19 cellular contexts compared by ENCODE assay signal in the genomic region with DNA sequence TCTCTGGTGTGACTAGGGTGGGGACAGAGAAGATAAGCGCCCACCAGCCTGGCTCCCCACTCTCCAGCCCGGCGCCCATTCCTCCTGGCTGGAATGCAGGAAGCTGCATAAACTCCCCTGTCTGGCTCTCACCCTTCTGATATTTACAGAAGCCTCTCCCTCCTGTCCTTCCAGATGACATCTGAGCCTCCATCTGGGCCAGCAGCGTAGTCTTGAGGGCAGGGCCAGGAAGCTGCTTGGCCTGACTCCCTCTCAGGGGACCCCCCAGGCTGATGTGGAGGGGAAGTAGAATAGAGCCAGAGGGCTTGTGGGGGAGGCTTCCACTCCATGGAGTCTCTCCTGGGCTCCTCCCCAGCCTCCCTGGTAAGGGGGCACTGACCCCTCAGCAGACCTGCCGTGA. TPM values are rescaled to one million over a fixed set of nuclear protein-coding genes. Genes with fewer than 3 reads are reported as not detected.
DNase-seq lines count a peak whose midpoint lies in the region; ATAC-seq and TF ChIP-seq lines count a peak whose summit lies in the region.
"Had no signal": no experiment of that assay in that cellular context is flagged by ENCODE, and none has a peak within 500 bp of the region (broad histone marks: within the 10 kb centered on the region; RNA-seq: fewer than 3 reads in every experiment).

No MANE protein-coding gene starts in this region.

- no peak overlapping the region for H3K4me3 Mint-ChIP-seq in glutamatergic neuron (ENCODE audit: unreplicated experiment)
- no peak overlapping the region for H3K4me3 Mint-ChIP-seq in activated CD4-positive, alpha-beta memory T cell treated with anti-CD3 and anti-CD28 coated beads, Interleukin-2, amount 10 ng/mL, durations not matched to agents 7 days and 5 days
- H3K4me3 Mint-ChIP-seq: HFFc6, IgD-negative memory B cell had no signal

- H3K9me3 Mint-ChIP-seq in glutamatergic neuron (ENCODE audit: unreplicated experiment), result peaks cover 5% of the 10 kb centered on the region
- H3K9me3 Mint-ChIP-seq in activated CD4-positive, alpha-beta memory T cell treated with anti-CD3 and anti-CD28 coated beads, Interleukin-2, amount 10 ng/mL, durations not matched to agents 7 days and 5 days, result no peaks in the 10 kb centered on the region
- H3K9me3 Mint-ChIP-seq: HFFc6 had no signal

- peak overlapping the region; percentile 1 to 39 for H3K27ac ChIP-seq in mucosa of rectum (ENCODE audit: low read depth in 2 of 2, low read length in 2 of 2)

- POLR2A ChIA-PET in activated CD4-positive, alpha-beta memory T cell treated with anti-CD3 and anti-CD28 coated beads, Interleukin-2, amount 10 ng/mL, durations not matched to agents 7 days and 5 days (lab: Charles Lee), result no interaction called here

- DNase-seq in NCI-H2171 treated with DMSO at 0.1 percent for 48 hours (lab: John Stamatoyannopoulos, UW) (peak; percentile 57), NCI-H2171 (lab: John Stamatoyannopoulos, UW) (no peak), glutamatergic neuron (peak; percentile 58), NCI-H1105 treated with DMSO at 0.1 percent for 48 hours (lab: John Stamatoyannopoulos, UW) (no peak), G401 (ENCODE audit: low spot score) (no peak)
- DNase-seq in activated CD4-positive, alpha-beta memory T cell treated with anti-CD3 and anti-CD28 coated beads, Interleukin-2, amount 10 ng/mL, durations not matched to agents 7 days and 5 days, result no peak
- DNase-seq: DMS79, H7, HFFc6, NCI-H1694 treated with DMSO at 0.1 percent for 48 hours, NCI-H2081 treated with DMSO at 0.1 percent for 48 hours, NCI-H226, NCI-H510A treated with DMSO at 0.1 percent for 48 hours, OCI-M1, RPMI8226, SHP77 had no signal

- CTCF ChIA-PET in activated CD4-positive, alpha-beta memory T cell treated with anti-CD3 and anti-CD28 coated beads, Interleukin-2, amount 10 ng/mL, durations not matched to agents 7 days and 5 days (lab: Charles Lee), result no interaction called here

- H3K36me3 Mint-ChIP-seq in glutamatergic neuron (ENCODE audit: unreplicated experiment), result no peaks in the 10 kb centered on the region
- H3K36me3 Mint-ChIP-seq in activated CD4-positive, alpha-beta memory T cell treated with anti-CD3 and anti-CD28 coated beads, Interleukin-2, amount 10 ng/mL, durations not matched to agents 7 days and 5 days (ENCODE audit: low read depth), result no peaks in the 10 kb centered on the region
- H3K36me3 Mint-ChIP-seq: IgD-negative memory B cell had no signal

- H3K27me3 ChIP-seq in mucosa of rectum (ENCODE audit: control insufficient read depth in 2 of 2, insufficient read depth in 2 of 2, low read length in 2 of 2), result no peaks in the 10 kb centered on the region

- in situ Hi-C loops in G401 (cut with HindIII; ENCODE audit: low sequenced_read_pairs), result no loop called here

- H3K27ac Mint-ChIP-seq in glutamatergic neuron (ENCODE audit: unreplicated experiment), result no peak overlapping the region
- no peak overlapping the region for H3K27ac Mint-ChIP-seq in activated CD4-positive, alpha-beta memory T cell treated with anti-CD3 and anti-CD28 coated beads, Interleukin-2, amount 10 ng/mL, durations not matched to agents 7 days and 5 days
- H3K27ac Mint-ChIP-seq: HFFc6, IgD-negative memory B cell had no signal

- no peaks in the 10 kb centered on the region for H3K9me3 ChIP-seq in mucosa of rectum (ENCODE audit: control insufficient read depth in 2 of 2, low read length in 2 of 2)

- no peak for ATAC-seq in GM18519 (IDR thresholded peaks at IDR 0.05; ENCODE audit: low FRiP score, unreplicated experiment)

- peaks cover 12% of the 10 kb centered on the region for H3K27me3 Mint-ChIP-seq in glutamatergic neuron (ENCODE audit: unreplicated experiment)
- peaks cover 4% of the 10 kb centered on the region for H3K27me3 Mint-ChIP-seq in activated CD4-positive, alpha-beta memory T cell treated with anti-CD3 and anti-CD28 coated beads, Interleukin-2, amount 10 ng/mL, durations not matched to agents 7 days and 5 days

- peaks cover 33% of the 10 kb centered on the region for H3K4me1 Mint-ChIP-seq in glutamatergic neuron (ENCODE audit: low read depth, unreplicated experiment)
- no peaks in the 10 kb centered on the region for H3K4me1 Mint-ChIP-seq in activated CD4-positive, alpha-beta memory T cell treated with anti-CD3 and anti-CD28 coated beads, Interleukin-2, amount 10 ng/mL, durations not matched to agents 7 days and 5 days

- H3K4me3 ChIP-seq in mucosa of rectum (ENCODE audit: low read length in 2 of 2), result no peak overlapping the region

- H3K9ac ChIP-seq in mucosa of rectum (ENCODE audit: low read depth in 1 of 2, low read length in 2 of 2), result no peak overlapping the region

- H3K36me3 ChIP-seq in mucosa of rectum (ENCODE audit: control insufficient read depth in 2 of 2, insufficient read depth in 2 of 2, low read length in 2 of 2), result no peaks in the 10 kb centered on the region

- no peak for TF ChIP-seq CTCF in glutamatergic neuron (IDR thresholded peaks at IDR 0.05; ENCODE audit: partially characterized antibody, unreplicated experiment)

- peaks cover 7 to 10% of the 10 kb centered on the region in 2 donors for H3K4me1 ChIP-seq in mucosa of rectum (ENCODE audit: control insufficient read depth in 2 of 2, insufficient read depth in 2 of 2, low read length in 2 of 2)

RNA-seq across cellular contexts. Expression of a gene that starts 49.9 kb away (rescaled TPM):
- total RNA-seq in glutamatergic neuron (ENCODE audit: unreplicated experiment), result 180 TPM
- total RNA-seq in activated CD4-positive, alpha-beta memory T cell treated with anti-CD3 and anti-CD28 coated beads, Interleukin-2, amount 10 ng/mL, durations not matched to agents 7 days and 5 days, result not detected
- total RNA-seq in G401 (2014; rRNA removed; shearing (Covaris generic)), result 8.8 and 16.0 TPM in 2 replicates

Comparison
In these comparisons a context has a peak if more than half of its experiments do, and no peak if none do; other contexts are left out.
1. DNase-seq: peak in NCI-H2171 treated with DMSO at 0.1 percent for 48 hours (single experiment) and glutamatergic neuron (single experiment); none in NCI-H2171 (single experiment), activated CD4-positive, alpha-beta memory T cell treated with anti-CD3 and anti-CD28 coated beads, Interleukin-2, amount 10 ng/mL, durations not matched to agents 7 days and 5 days (single experiment), NCI-H1105 treated with DMSO at 0.1 percent for 48 hours (single experiment) and G401 (single experiment).
2. RNA of a gene that starts 49.9 kb away (total RNA-seq): 180 TPM in glutamatergic neuron (single experiment); 8.8 to 16.0 TPM in G401 and not detected in activated CD4-positive, alpha-beta memory T cell treated with anti-CD3 and anti-CD28 coated beads, Interleukin-2, amount 10 ng/mL, durations not matched to agents 7 days and 5 days; every median in the first group is over 10 times any median in the second.